Comparison of ENCODE assay signal across 15 cellular contexts in the genomic region with DNA sequence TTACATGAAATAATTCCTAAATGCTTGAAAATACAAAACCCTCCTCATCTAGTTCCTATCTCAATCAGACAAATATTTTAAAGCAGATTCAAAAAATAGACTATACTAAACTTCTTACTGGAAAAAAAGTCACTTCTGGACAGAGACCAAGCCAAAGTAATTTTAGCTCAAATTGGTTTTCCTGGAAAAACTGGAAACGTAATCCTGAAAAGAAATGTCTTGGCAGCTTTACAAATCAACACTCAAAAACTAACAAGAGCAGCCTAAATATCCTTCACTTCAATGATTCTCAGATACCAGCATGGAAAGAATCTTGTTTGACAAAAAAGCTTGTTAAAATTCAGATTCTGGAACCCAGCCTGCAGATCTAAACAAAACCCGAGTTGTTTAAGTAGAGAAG. TPM values are rescaled to one million over a fixed set of nuclear protein-coding genes. Genes with fewer than 3 reads are reported as not detected.
A peak's percentile ranks its signal among the peaks of the same experiment; 100 is the strongest.
DNase-seq lines count a peak whose midpoint lies in the region; ATAC-seq and TF ChIP-seq lines count a peak whose summit lies in the region.
"Had no signal": no experiment of that assay in that cellular context is flagged by ENCODE, and none has a peak within 500 bp of the region (broad histone marks: within the 10 kb centered on the region; RNA-seq: fewer than 3 reads in every experiment).

No MANE protein-coding gene starts in this region.

- DNase-seq in DMS 273 (lab: John Stamatoyannopoulos, UW; ENCODE audit: unreplicated experiment) = peak; percentile 81
- peak; percentile 98 for DNase-seq in NCI-H2171 treated with DMSO at 0.1 percent for 48 hours (lab: John Stamatoyannopoulos, UW)
- peak; percentile 64 for DNase-seq in dedifferentiated amniotic fluid mesenchymal stem cell (ENCODE audit: extremely low spot score)
- DNase-seq in osteocyte (ENCODE audit: extremely low spot score, unreplicated experiment) = no peak
- no peak for DNase-seq in SIG-M5 treated with dmso at 0.1 percent for 504 hours (lab: John Stamatoyannopoulos, UW; ENCODE audit: unreplicated experiment)
- DNase-seq in central memory CD4-positive, alpha-beta T cell = no peak
- DNase-seq: activated B cell treated with CpG ODN at 0.5 μM for 24 hours; activated CD8-positive, alpha-beta memory T cell treated with anti-CD3 and anti-CD28 coated beads, Interleukin-2, amount 50 U/mL, for 4 hours; kidney glomerular epithelial cell; NCI-H2107; OCI-M1; stimulated activated naive B cell treated with anti-CD40 and anti-IgM and Interleukin-4, amounts not matched to agents 10 μg/mL and 1 μg/mL and 100 μg/mL, for 72 hours; SW 1271 had no signal

- H3K4me1 Mint-ChIP-seq in osteocyte (ENCODE audit: unreplicated experiment) = peaks cover 21% of the 10 kb centered on the region
- H3K4me1 Mint-ChIP-seq: activated B cell treated with CpG ODN at 0.5 μM for 24 hours, GM23338 had no signal

- H3K27ac Mint-ChIP-seq in osteocyte (ENCODE audit: unreplicated experiment) = no peak overlapping the region
- H3K27ac Mint-ChIP-seq: activated B cell treated with CpG ODN at 0.5 μM for 24 hours; GM23338; stimulated activated naive B cell treated with anti-CD40 and anti-IgM and Interleukin-4, amounts not matched to agents 10 μg/mL and 1 μg/mL and 100 μg/mL, for 72 hours had no signal

- no peaks in the 10 kb centered on the region for H3K9me3 Mint-ChIP-seq in osteocyte (ENCODE audit: unreplicated experiment)
- H3K9me3 Mint-ChIP-seq: activated B cell treated with CpG ODN at 0.5 μM for 24 hours, GM23338 had no signal

- no peaks in the 10 kb centered on the region for H3K36me3 Mint-ChIP-seq in osteocyte (ENCODE audit: unreplicated experiment)
- H3K36me3 Mint-ChIP-seq: stimulated activated naive B cell treated with anti-CD40 and anti-IgM and Interleukin-4, amounts not matched to agents 10 μg/mL and 1 μg/mL and 100 μg/mL, for 72 hours had no signal

- peaks cover 5% of the 10 kb centered on the region for H3K27me3 Mint-ChIP-seq in osteocyte (ENCODE audit: unreplicated experiment)

- ATAC-seq in HG02885 (IDR thresholded peaks at IDR 0.05; ENCODE audit: poor library complexity, unreplicated experiment) = no peak
- ATAC-seq: GM23338; stimulated activated naive B cell treated with anti-CD40 and anti-IgM and Interleukin-4, amounts not matched to agents 10 μg/mL and 1 μg/mL and 100 μg/mL, for 72 hours had no signal

- no peak for TF ChIP-seq CTCF in osteocyte (IDR thresholded peaks at IDR 0.05)

- H3K4me3 Mint-ChIP-seq in osteocyte (ENCODE audit: unreplicated experiment) = peak overlapping the region; percentile 0
- H3K4me3 Mint-ChIP-seq: activated B cell treated with CpG ODN at 0.5 μM for 24 hours; GM23338; stimulated activated naive B cell treated with anti-CD40 and anti-IgM and Interleukin-4, amounts not matched to agents 10 μg/mL and 1 μg/mL and 100 μg/mL, for 72 hours had no signal

RNA-seq across cellular contexts. Expression of gene GPR88, which starts 9.1 kb away (rescaled TPM):
- not detected in 2 replicates for total RNA-seq in osteocyte
- total RNA-seq: activated B cell treated with CpG ODN at 0.5 μM for 24 hours had no signal

Comparison
In these comparisons a context has a peak if more than half of its experiments do, and no peak if none do; other contexts are left out.
1. DNase-seq: peak in DMS 273 (single experiment), NCI-H2171 treated with DMSO at 0.1 percent for 48 hours (single experiment) and dedifferentiated amniotic fluid mesenchymal stem cell (single experiment); none in osteocyte (single experiment), SIG-M5 treated with dmso at 0.1 percent for 504 hours (single experiment) and central memory CD4-positive, alpha-beta T cell (single experiment).